8 cellular contexts compared by ENCODE assay signal in the genomic region with DNA sequence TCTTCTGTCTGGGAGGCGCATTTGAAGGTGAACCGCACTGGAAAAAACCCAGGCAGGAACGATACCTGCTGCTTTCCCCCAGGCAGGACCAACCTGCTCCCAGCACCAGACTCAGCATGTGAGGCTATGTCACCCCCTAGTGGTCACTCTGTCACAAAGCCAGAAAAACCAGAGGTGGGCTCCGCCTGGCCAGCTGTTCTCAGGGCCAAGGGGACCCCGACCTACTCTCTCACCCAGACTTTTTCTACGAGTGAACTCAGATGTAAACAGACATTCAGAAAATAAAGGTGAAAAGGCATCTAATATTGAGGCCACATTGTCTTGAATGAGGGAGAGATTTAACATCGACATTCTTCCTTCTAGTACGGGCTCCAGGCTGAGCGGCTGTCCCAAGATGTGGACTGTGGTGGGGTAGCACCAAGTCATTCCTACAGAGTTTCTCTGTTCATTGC.
A peak's percentile ranks its signal among the peaks of the same experiment; 100 is the strongest.
DNase-seq lines count a peak whose midpoint lies in the region; ATAC-seq and TF ChIP-seq lines count a peak whose summit lies in the region.

No MANE protein-coding gene starts in this region.

- H3K27ac ChIP-seq in CD8-positive, alpha-beta memory T cell (ENCODE audit: low read depth, low read length) = no peak overlapping the region

- H3K4me3 ChIP-seq in CD8-positive, alpha-beta memory T cell (ENCODE audit: low read length) = no peak overlapping the region

- no peaks in the 10 kb centered on the region for H3K9me3 Mint-ChIP-seq in CD8-positive, alpha-beta memory T cell
- H3K9me3 Mint-ChIP-seq in chondrocyte (ENCODE audit: low read depth) = no peaks in the 10 kb centered on the region

- peaks cover 0 to 4% of the 10 kb centered on the region in 2 donors for H3K27me3 Mint-ChIP-seq in CD8-positive, alpha-beta memory T cell
- H3K27me3 Mint-ChIP-seq in chondrocyte (ENCODE audit: low read depth) = peaks cover 14% of the 10 kb centered on the region

- CTCF ChIA-PET in CD8-positive, alpha-beta memory T cell (lab: Charles Lee) = interaction anchor here (0.9 to 4.2 kb wide), 19 partner anchors 8 to 418 kb away, joined by 3 to 21 read pairs (median 4); partner anchors contain the start of genes NUB1 and RHEB

- H3K27me3 ChIP-seq in CD8-positive, alpha-beta memory T cell (ENCODE audit: insufficient read depth, low read length, poor library complexity, severe bottlenecking) = no peaks in the 10 kb centered on the region

- no peaks in the 10 kb centered on the region for H3K36me3 ChIP-seq in CD8-positive, alpha-beta memory T cell (ENCODE audit: insufficient read depth, low read length)

- peaks cover 0 to 2% (median 0%) of the 10 kb centered on the region in 3 donors for H3K36me3 Mint-ChIP-seq in CD8-positive, alpha-beta memory T cell
- H3K36me3 Mint-ChIP-seq in chondrocyte (ENCODE audit: low read depth) = no peaks in the 10 kb centered on the region

- POLR2A ChIA-PET in CD8-positive, alpha-beta memory T cell (lab: Charles Lee) = interaction anchor here (1.1 kb wide), 1 partner anchor 189 kb away, joined by 3 read pairs; no protein-coding TSS in a partner anchor

- H3K4me3 Mint-ChIP-seq in CD8-positive, alpha-beta memory T cell = no peak overlapping the region
- H3K4me3 Mint-ChIP-seq in chondrocyte (ENCODE audit: unreplicated experiment) = no peak overlapping the region

- peaks cover 22 to 36% (median 28%) of the 10 kb centered on the region in 3 donors for H3K4me1 Mint-ChIP-seq in CD8-positive, alpha-beta memory T cell
- H3K4me1 Mint-ChIP-seq in chondrocyte (ENCODE audit: low read depth) = peaks cover 49% of the 10 kb centered on the region

- H3K27ac Mint-ChIP-seq in CD8-positive, alpha-beta memory T cell = peak overlapping the region in 4 of 8 donors; percentile 10 to 81 (median 31)
- no peak overlapping the region for H3K27ac Mint-ChIP-seq in chondrocyte (ENCODE audit: unreplicated experiment)

- no peaks in the 10 kb centered on the region for H3K9me3 ChIP-seq in CD8-positive, alpha-beta memory T cell (ENCODE audit: low read length)

- peaks cover 28% of the 10 kb centered on the region for H3K4me1 ChIP-seq in CD8-positive, alpha-beta memory T cell (ENCODE audit: insufficient read depth, low read length)

- peak; percentile 21 to 71 (median 47) for DNase-seq in CD8-positive, alpha-beta memory T cell
- DNase-seq in NCI-H2081 (lab: John Stamatoyannopoulos, UW) (peak; percentile 80 to 87), chondrocyte (ENCODE audit: low spot score) (peak; percentile 35), left lobe of liver (ENCODE audit: low spot score) (no peak)
- DNase-seq in stimulated activated CD8-positive, alpha-beta memory T cell treated with anti-CD3 and anti-CD28 coated beads, Interleukin-12 subunit alpha, Interleukin-12 subunit beta, amount 100 ng/mL, for 4 hours (ENCODE audit: low read depth) = peak; percentile 32

- TF ChIP-seq CTCF in chondrocyte (IDR thresholded peaks at IDR 0.05) = peak; percentile 98

- peak; percentile 63 for ATAC-seq in GM21717 (IDR thresholded peaks at IDR 0.05; ENCODE audit: unreplicated experiment)
- peak; percentile 37 to 44 for ATAC-seq in activated CD4-positive, CD25-positive, alpha-beta regulatory T cell treated with anti-CD3 and anti-CD28 coated beads, Interleukin-2, amount 50 U/mL, for 24 hours
- peak; percentile 67 for ATAC-seq in left lobe of liver
- ATAC-seq in HG03378 (IDR thresholded peaks at IDR 0.05; ENCODE audit: unreplicated experiment) = no peak
